Comparison of ENCODE assay signal across 19 cellular contexts in genomic region chr17:30158896-30159625, GRCh38.
"Had no signal": no experiment of that assay in that cellular context is flagged by ENCODE, and none has a peak within 500 bp of the region (broad histone marks: within the 10 kb centered on the region; RNA-seq: fewer than 3 reads in every experiment).

No MANE protein-coding gene starts in this region.

- ATAC-seq: esophagus mucosa; heart left ventricle; naive thymus-derived CD4-positive, alpha-beta T cell; psoas muscle; right lobe of liver; stimulated activated effector memory CD8-positive, alpha-beta T cell treated with anti-CD3 and anti-CD28 coated beads, Interleukin-12 subunit alpha, Interleukin-12 subunit beta, amount 100 ng/mL, for 72 hours; stimulated activated naive CD8-positive, alpha-beta T cell treated with anti-CD3 and anti-CD28 coated beads, Interleukin-15, Interleukin-2, amounts not matched to agents 100 U/mL and 50 U/mL, for 24 hours had no signal

- H3K4me1 ChIP-seq: psoas muscle, suprapubic skin, thyroid gland had no signal

- H3K36me3 ChIP-seq: right lobe of liver, suprapubic skin, thyroid gland had no signal

- H3K27me3 Mint-ChIP-seq: naive thymus-derived CD4-positive, alpha-beta T cell; type B pancreatic cell had no signal

- H3K9me3 Mint-ChIP-seq: stimulated activated effector memory CD8-positive, alpha-beta T cell treated with anti-CD3 and anti-CD28 coated beads, Interleukin-12 subunit alpha, Interleukin-12 subunit beta, amount 100 ng/mL, for 72 hours; type B pancreatic cell had no signal

- H3K4me3 ChIP-seq: dorsolateral prefrontal cortex, heart left ventricle, psoas muscle, right lobe of liver, suprapubic skin, thyroid gland had no signal

- H3K9me3 ChIP-seq: neutrophil, right lobe of liver, suprapubic skin, thyroid gland had no signal

- H3K4me1 Mint-ChIP-seq: nephron progenitor cell had no signal

- H3K4me3 Mint-ChIP-seq: nephron progenitor cell; stimulated activated effector memory CD8-positive, alpha-beta T cell treated with anti-CD3 and anti-CD28 coated beads, Interleukin-12 subunit alpha, Interleukin-12 subunit beta, amount 100 ng/mL, for 72 hours; type B pancreatic cell had no signal

- H3K27me3 ChIP-seq: dorsolateral prefrontal cortex, heart left ventricle, neutrophil, right lobe of liver, suprapubic skin, thyroid gland had no signal

- DNase-seq: dorsolateral prefrontal cortex; effector CD8-positive, alpha-beta T cell; heart left ventricle; hippocampal formation; kidney glomerular epithelial cell; naive thymus-derived CD4-positive, alpha-beta T cell; nephron progenitor cell; psoas muscle; retina; right lobe of liver; stimulated activated CD4-positive, alpha-beta T cell treated with anti-CD3 and anti-CD28 coated beads, Interleukin-4, amount 100 ng/mL, for 1 hour; stimulated activated CD8-positive, alpha-beta memory T cell treated with anti-CD3 and anti-CD28 coated beads, Interleukin-4, amount 100 ng/mL, for 48 hours; stimulated activated naive CD8-positive, alpha-beta T cell treated with anti-CD3 and anti-CD28 coated beads, Interleukin-15, Interleukin-2, amounts not matched to agents 100 U/mL and 50 U/mL, for 24 hours; thyroid gland had no signal

- H3K27ac Mint-ChIP-seq: nephron progenitor cell, type B pancreatic cell had no signal

- H3K27ac ChIP-seq: dorsolateral prefrontal cortex, heart left ventricle, neutrophil, psoas muscle, right lobe of liver, suprapubic skin, thyroid gland had no signal
